ENCODE assay signal across 15 cellular contexts in the genomic region with DNA sequence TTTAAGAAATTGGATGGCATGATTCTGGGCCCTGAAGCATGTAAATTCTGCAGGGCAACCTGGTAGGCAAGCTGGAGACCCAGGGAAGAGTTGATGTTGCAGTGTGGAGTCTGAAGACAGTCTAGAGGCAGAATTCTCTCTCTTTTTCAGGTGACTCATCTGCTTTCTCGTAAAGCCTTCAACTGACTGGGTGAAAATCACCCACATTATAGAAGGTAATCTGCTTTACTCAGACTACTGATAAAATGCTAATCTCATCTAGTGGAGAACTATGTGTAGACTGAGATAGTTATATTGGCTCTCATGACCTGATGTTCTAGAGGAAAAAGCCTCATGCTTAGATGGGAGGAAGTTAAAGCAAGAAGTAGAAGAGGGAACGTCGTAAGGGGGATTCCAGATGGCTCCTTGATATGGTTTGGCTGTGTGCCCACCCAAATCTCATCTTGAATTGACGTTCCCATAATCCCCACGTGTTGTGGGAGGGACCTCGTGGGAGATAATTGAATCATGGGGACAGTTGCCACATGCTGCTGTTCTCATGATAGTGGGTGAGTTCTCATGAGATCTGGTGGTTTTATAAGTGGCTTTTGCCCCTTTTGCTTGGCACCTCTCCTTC.
A peak's percentile ranks its signal among the peaks of the same experiment; 100 is the strongest.
DNase-seq lines count a peak whose midpoint lies in the region; ATAC-seq and TF ChIP-seq lines count a peak whose summit lies in the region.
"Had no signal": no experiment of that assay in that cellular context is flagged by ENCODE, and none has a peak within 500 bp of the region (broad histone marks: within the 10 kb centered on the region; RNA-seq: fewer than 3 reads in every experiment).

No MANE protein-coding gene starts in this region.

- no peaks in the 10 kb centered on the region for H3K36me3 Mint-ChIP-seq in activated T-helper 17 cell treated with anti-CD3 and anti-CD28 coated beads, Interleukin-2, amount 50 U/mL, for 72 hours (ENCODE audit: low read depth)
- H3K36me3 Mint-ChIP-seq: stimulated activated memory B cell treated with anti-CD40 and anti-IgM and Interleukin-4, amounts not matched to agents 10 μg/mL and 1 μg/mL and 100 μg/mL, for 72 hours had no signal

- no peaks in the 10 kb centered on the region for H3K36me3 ChIP-seq in BLaER1
- no peaks in the 10 kb centered on the region for H3K36me3 ChIP-seq in RWPE2 (ENCODE audit: low read depth)
- no peaks in the 10 kb centered on the region for H3K36me3 ChIP-seq in brain microvascular endothelial cell (replicated peaks)
- H3K36me3 ChIP-seq: uterus had no signal

- peak overlapping the region; percentile 41 for H3K4me2 ChIP-seq in BLaER1

- peaks cover 16% of the 10 kb centered on the region; the same call in 1 of the 2 replicates for H3K9me3 ChIP-seq in BLaER1
- no peaks in the 10 kb centered on the region for H3K9me3 ChIP-seq in RWPE2 (ENCODE audit: severe bottlenecking)
- H3K9me3 ChIP-seq: uterus had no signal

- peak overlapping the region; percentile 80 for H3K27ac Mint-ChIP-seq in activated T-helper 17 cell treated with anti-CD3 and anti-CD28 coated beads, Interleukin-2, amount 50 U/mL, for 72 hours
- H3K27ac Mint-ChIP-seq: stimulated activated memory B cell treated with anti-CD40 and anti-IgM and Interleukin-4, amounts not matched to agents 10 μg/mL and 1 μg/mL and 100 μg/mL, for 72 hours had no signal

- H3K27me3 Mint-ChIP-seq in activated T-helper 17 cell treated with anti-CD3 and anti-CD28 coated beads, Interleukin-2, amount 50 U/mL, for 72 hours: no peaks in the 10 kb centered on the region
- H3K27me3 Mint-ChIP-seq: stimulated activated memory B cell treated with anti-CD40 and anti-IgM and Interleukin-4, amounts not matched to agents 10 μg/mL and 1 μg/mL and 100 μg/mL, for 72 hours had no signal

- no peaks in the 10 kb centered on the region for H3K9me3 Mint-ChIP-seq in activated T-helper 17 cell treated with anti-CD3 and anti-CD28 coated beads, Interleukin-2, amount 50 U/mL, for 72 hours

- H3K27ac ChIP-seq in BLaER1 (no peak overlapping the region), RWPE2 (ENCODE audit: poor library complexity, severe bottlenecking) (no peak overlapping the region), brain microvascular endothelial cell (no peak overlapping the region)
- H3K27ac ChIP-seq: uterus had no signal

- DNase-seq in RWPE2 (ENCODE audit: low spot score): no peak
- peak; percentile 36 to 43 for DNase-seq in stimulated activated CD4-positive, alpha-beta T cell treated with anti-CD3 and anti-CD28 coated beads, Interleukin-2, amount 100 ng/mL, for 24 hours
- DNase-seq in brain microvascular endothelial cell: no peak
- DNase-seq in NCI-H69 (lab: John Stamatoyannopoulos, UW): no peak
- DNase-seq: activated CD4-positive, CD25-positive, alpha-beta regulatory T cell; AML-193; dermis blood vessel endothelial cell; NCI-H2081; right cardiac atrium; uterus had no signal

- H3K9ac ChIP-seq in BLaER1: no peak overlapping the region

- H3K4me1 ChIP-seq in BLaER1: peaks cover 27% of the 10 kb centered on the region
- H3K4me1 ChIP-seq in RWPE2 (ENCODE audit: insufficient read depth, poor library complexity, severe bottlenecking): no peaks in the 10 kb centered on the region
- H3K4me1 ChIP-seq: uterus had no signal

- ATAC-seq in RWPE2 (ENCODE audit: low read depth) (0 out of 3 replicates have a peak, but pooled peaks have one; percentile 33), HG02798 (IDR thresholded peaks at IDR 0.05; ENCODE audit: poor library complexity, unreplicated experiment) (no peak), HG03280 (IDR thresholded peaks at IDR 0.05; ENCODE audit: unreplicated experiment) (no peak)
- peak; percentile 93 for ATAC-seq in activated T-helper 17 cell treated with anti-CD3 and anti-CD28 coated beads, Interleukin-2, amount 50 U/mL, for 72 hours (replicated peaks)
- ATAC-seq: right cardiac atrium; stimulated activated memory B cell treated with anti-CD40 and anti-IgM and Interleukin-4, amounts not matched to agents 10 μg/mL and 1 μg/mL and 100 μg/mL, for 72 hours had no signal

- H3K4me3 ChIP-seq in BLaER1 (no peak overlapping the region), RWPE2 (ENCODE audit: severe bottlenecking) (no peak overlapping the region), brain microvascular endothelial cell (ENCODE audit: low read depth, low read length) (no peak overlapping the region)
- H3K4me3 ChIP-seq: uterus had no signal

- peaks cover 10% of the 10 kb centered on the region for H3K4me1 Mint-ChIP-seq in activated T-helper 17 cell treated with anti-CD3 and anti-CD28 coated beads, Interleukin-2, amount 50 U/mL, for 72 hours
- H3K4me1 Mint-ChIP-seq: stimulated activated memory B cell treated with anti-CD40 and anti-IgM and Interleukin-4, amounts not matched to agents 10 μg/mL and 1 μg/mL and 100 μg/mL, for 72 hours had no signal

- TF ChIP-seq CTCF in RWPE2 (IDR thresholded peaks at IDR 0.05; ENCODE audit: poor library complexity, severe bottlenecking): no peak
- no peak for TF ChIP-seq CTCF in brain microvascular endothelial cell (IDR thresholded peaks at IDR 0.05; ENCODE audit: low read depth, low read length, missing control alignments)

- H3K4me3 Mint-ChIP-seq in activated T-helper 17 cell treated with anti-CD3 and anti-CD28 coated beads, Interleukin-2, amount 50 U/mL, for 72 hours: peak overlapping the region; percentile 56
- H3K4me3 Mint-ChIP-seq: stimulated activated memory B cell treated with anti-CD40 and anti-IgM and Interleukin-4, amounts not matched to agents 10 μg/mL and 1 μg/mL and 100 μg/mL, for 72 hours had no signal

- H3K27me3 ChIP-seq in BLaER1 (no peaks in the 10 kb centered on the region), RWPE2 (ENCODE audit: insufficient read depth, poor library complexity, severe bottlenecking) (no peaks in the 10 kb centered on the region), brain microvascular endothelial cell (replicated peaks) (no peaks in the 10 kb centered on the region)
- H3K27me3 ChIP-seq: uterus had no signal

- in situ Hi-C loops in brain microvascular endothelial cell (cut with HindIII; ENCODE audit: low pct_ligation_motif_present, low sequenced_read_pairs): no loop called here

- H4K20me1 ChIP-seq in BLaER1: no peaks in the 10 kb centered on the region

Comparison
In these comparisons a context has a peak if more than half of its experiments do, and no peak if none do; other contexts are left out.
1. ATAC-seq: peak in RWPE2 (single experiment) and activated T-helper 17 cell treated with anti-CD3 and anti-CD28 coated beads, Interleukin-2, amount 50 U/mL, for 72 hours (single experiment); none in HG02798 (single experiment) and HG03280 (single experiment).
2. DNase-seq: peak in stimulated activated CD4-positive, alpha-beta T cell treated with anti-CD3 and anti-CD28 coated beads, Interleukin-2, amount 100 ng/mL, for 24 hours (2 of 2); none in RWPE2 (single experiment), brain microvascular endothelial cell (single experiment) and NCI-H69 (single experiment).